In the genomic region with DNA sequence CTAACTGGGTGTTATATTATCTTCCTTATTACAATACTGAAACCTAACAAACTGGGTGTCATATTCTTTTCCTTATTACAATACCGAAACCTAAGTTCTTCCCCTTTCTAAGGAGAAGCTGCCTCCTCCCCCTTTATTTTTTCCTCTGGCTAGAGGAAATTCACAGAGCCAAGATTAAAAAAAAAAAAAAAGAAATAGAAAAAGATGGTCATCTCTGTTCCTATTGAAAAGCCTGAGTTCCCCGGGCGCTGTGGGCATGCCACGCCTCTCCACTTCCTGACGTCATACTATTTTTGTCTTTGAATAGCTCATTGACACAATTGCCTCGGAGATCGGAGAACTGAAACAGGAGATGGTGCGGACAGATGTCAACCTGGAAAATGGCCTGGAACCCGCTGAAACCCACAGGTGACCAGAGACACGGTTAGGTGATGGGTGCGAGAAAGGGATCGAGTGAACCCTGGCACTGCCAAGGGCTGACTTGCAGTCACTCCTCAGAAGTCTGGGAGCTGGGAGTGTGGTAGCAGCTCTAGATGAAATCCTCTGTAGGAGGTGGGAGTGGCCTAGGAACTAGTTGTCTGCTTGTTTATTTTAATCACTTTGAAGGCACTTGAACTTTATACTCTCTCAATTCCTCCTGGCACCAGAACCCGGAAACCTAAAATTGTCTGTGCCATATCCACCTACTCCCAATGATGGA, we compare ENCODE assay signal across 8 cellular contexts.
DNase-seq lines count a peak whose midpoint lies in the region; ATAC-seq and TF ChIP-seq lines count a peak whose summit lies in the region.

No MANE protein-coding gene starts in this region.

- H3K27ac ChIP-seq in neutrophil: peak overlapping the region; percentile 16

- no peak for TF ChIP-seq CTCF in GM10248 (IDR thresholded peaks at IDR 0.05; ENCODE audit: control extremely low read depth, extremely low read depth, low read depth, missing control alignments)
- TF ChIP-seq CTCF in neutrophil (IDR thresholded peaks at IDR 0.05): no peak

- H3K4me3 ChIP-seq in neutrophil (ENCODE audit: low read depth in 1 of 2, low read length in 1 of 2): peak overlapping the region in 1 of 2 experiments; percentile 25

- ATAC-seq in GM19023 (IDR thresholded peaks at IDR 0.05; ENCODE audit: unreplicated experiment) (no peak), HG03520 (IDR thresholded peaks at IDR 0.05; ENCODE audit: unreplicated experiment) (no peak)

- CTCF ChIA-PET in GM10248 (lab: Yijun Ruan, JAX): interaction anchor here (0.8 to 4.5 kb wide), 7 partner anchors 10 to 82 kb away, joined by 3 to 32 read pairs (median 4); partner anchors contain the start of gene NAA20

- peaks cover 25% of the 10 kb centered on the region for H3K27me3 ChIP-seq in neutrophil

- peak; percentile 48 for DNase-seq in GM10248 (ENCODE audit: extremely low spot score)
- DNase-seq in NCI-H510A treated with DMSO at 0.1 percent for 48 hours (lab: John Stamatoyannopoulos, UW): peak; percentile 93
- peak; percentile 47 for DNase-seq in epidermal melanocyte (ENCODE audit: insufficient read length, low spot score)
- DNase-seq in stimulated activated CD4-positive, alpha-beta T cell treated with anti-CD3 and anti-CD28 coated beads, Interleukin-4, amount 100 ng/mL, for 4 hours: no peak
- no peak for DNase-seq in hepatic stellate cell (ENCODE audit: low spot score)

- no peaks in the 10 kb centered on the region for H3K9me3 ChIP-seq in neutrophil

- H3K4me1 ChIP-seq in neutrophil (ENCODE audit: control insufficient read depth in 1 of 2, insufficient read depth in 1 of 2, low read depth in 1 of 2, low read length in 1 of 2): peaks cover 21 to 34% of the 10 kb centered on the region in 2 experiments

- POLR2A ChIA-PET in GM10248 (lab: Yijun Ruan, JAX): interaction anchor here (0.7 to 1.4 kb wide), 5 partner anchors 10 to 17 kb away, joined by 3 to 9 read pairs (median 6); no protein-coding TSS in a partner anchor

- no peaks in the 10 kb centered on the region for H3K36me3 ChIP-seq in neutrophil

Comparison
In these comparisons a context has a peak if more than half of its experiments do, and no peak if none do; other contexts are left out.
1. DNase-seq: peak in GM10248 (single experiment), NCI-H510A treated with DMSO at 0.1 percent for 48 hours (single experiment) and epidermal melanocyte (single experiment); none in stimulated activated CD4-positive, alpha-beta T cell treated with anti-CD3 and anti-CD28 coated beads, Interleukin-4, amount 100 ng/mL, for 4 hours (0 of 2) and hepatic stellate cell (single experiment).